Comparison of ENCODE assay signal across 9 cellular contexts in genomic region chr1:16375521-16376359, GRCh38. TPM values are rescaled to one million over a fixed set of nuclear protein-coding genes. Genes with fewer than 3 reads are reported as not detected.
DNase-seq lines count a peak whose midpoint lies in the region; ATAC-seq and TF ChIP-seq lines count a peak whose summit lies in the region.
"Had no signal": no experiment of that assay in that cellular context is flagged by ENCODE, and none has a peak within 500 bp of the region (broad histone marks: within the 10 kb centered on the region; RNA-seq: fewer than 3 reads in every experiment).

No MANE protein-coding gene starts in this region.

- H3K4me1 Mint-ChIP-seq in CD4-positive, CD25-positive, alpha-beta regulatory T cell = peaks cover 31 to 82% (median 61%) of the 10 kb centered on the region in 4 donors
- peaks cover 24% of the 10 kb centered on the region for H3K4me1 Mint-ChIP-seq in endothelial cell (ENCODE audit: unreplicated experiment)
- peaks cover 42 to 85% (median 78%) of the 10 kb centered on the region in 4 donors for H3K4me1 Mint-ChIP-seq in naive thymus-derived CD8-positive, alpha-beta T cell

- DNase-seq in CD4-positive, CD25-positive, alpha-beta regulatory T cell = no peak
- DNase-seq in RWPE2 (ENCODE audit: low spot score) (no peak), endothelial cell (ENCODE audit: low spot score) (no peak), germinal center (ENCODE audit: low spot score) (no peak), NCI-H128 (lab: John Stamatoyannopoulos, UW; ENCODE audit: unreplicated experiment) (no peak)
- DNase-seq in naive thymus-derived CD8-positive, alpha-beta T cell = no peak
- DNase-seq: DMS79 had no signal

- no peaks in the 10 kb centered on the region for H3K27me3 Mint-ChIP-seq in CD4-positive, CD25-positive, alpha-beta regulatory T cell
- H3K27me3 Mint-ChIP-seq in endothelial cell (ENCODE audit: unreplicated experiment) = peaks cover 6% of the 10 kb centered on the region
- H3K27me3 Mint-ChIP-seq in naive thymus-derived CD8-positive, alpha-beta T cell = no peaks in the 10 kb centered on the region

- POLR2A ChIA-PET in naive thymus-derived CD8-positive, alpha-beta T cell (lab: Charles Lee) = interaction anchor here (0.7 to 0.8 kb wide), 3 partner anchors 7 to 53 kb away, joined by 3 to 8 read pairs (median 3); partner anchors contain the start of gene SZRD1

- H3K9me3 ChIP-seq in CD4-positive, CD25-positive, alpha-beta regulatory T cell (ENCODE audit: control insufficient read depth in 2 of 2, low read length in 2 of 2) = no peaks in the 10 kb centered on the region
- no peaks in the 10 kb centered on the region for H3K9me3 ChIP-seq in RWPE2 (ENCODE audit: severe bottlenecking)

- no peak overlapping the region for H3K4me3 ChIP-seq in CD4-positive, CD25-positive, alpha-beta regulatory T cell (ENCODE audit: low read depth, low read length)
- H3K4me3 ChIP-seq in RWPE2 (ENCODE audit: severe bottlenecking) = no peak overlapping the region

- no peak for TF ChIP-seq CTCF in RWPE2 (IDR thresholded peaks at IDR 0.05; ENCODE audit: poor library complexity, severe bottlenecking)
- no peak for TF ChIP-seq CTCF in endothelial cell (IDR thresholded peaks at IDR 0.05; ENCODE audit: unreplicated experiment)

- peaks cover 57% of the 10 kb centered on the region for H3K4me1 ChIP-seq in CD4-positive, CD25-positive, alpha-beta regulatory T cell (ENCODE audit: control insufficient read depth, insufficient read depth, low read length, poor library complexity, severe bottlenecking)
- peaks cover 33% of the 10 kb centered on the region for H3K4me1 ChIP-seq in RWPE2 (ENCODE audit: insufficient read depth, poor library complexity, severe bottlenecking)

- peaks cover 18% of the 10 kb centered on the region for H3K36me3 Mint-ChIP-seq in CD4-positive, CD25-positive, alpha-beta regulatory T cell
- peaks cover 6% of the 10 kb centered on the region for H3K36me3 Mint-ChIP-seq in endothelial cell (ENCODE audit: low read depth, unreplicated experiment)
- peaks cover 0 to 38% (median 5%) of the 10 kb centered on the region in 3 donors for H3K36me3 Mint-ChIP-seq in naive thymus-derived CD8-positive, alpha-beta T cell

- H3K27ac ChIP-seq in CD4-positive, CD25-positive, alpha-beta regulatory T cell (ENCODE audit: insufficient read depth, low read length, poor library complexity, severe bottlenecking) = peak overlapping the region; percentile 10
- H3K27ac ChIP-seq in RWPE2 (ENCODE audit: poor library complexity, severe bottlenecking) = peak overlapping the region; percentile 72

- H3K27me3 ChIP-seq in CD4-positive, CD25-positive, alpha-beta regulatory T cell (ENCODE audit: control insufficient read depth, insufficient read depth, low read length) = no peaks in the 10 kb centered on the region
- no peaks in the 10 kb centered on the region for H3K27me3 ChIP-seq in RWPE2 (ENCODE audit: insufficient read depth, poor library complexity, severe bottlenecking)

- H3K9me3 Mint-ChIP-seq in CD4-positive, CD25-positive, alpha-beta regulatory T cell = peaks cover 0 to 1% (median 0%) of the 10 kb centered on the region in 7 donors
- H3K9me3 Mint-ChIP-seq in endothelial cell (ENCODE audit: unreplicated experiment) = no peaks in the 10 kb centered on the region
- H3K9me3 Mint-ChIP-seq in naive thymus-derived CD8-positive, alpha-beta T cell = no peaks in the 10 kb centered on the region

- no peak for ATAC-seq in CD4-positive, CD25-positive, alpha-beta regulatory T cell (ENCODE audit: low read depth in 2 of 2)
- ATAC-seq in RWPE2 (ENCODE audit: low read depth) = peak; percentile 26; the same call in 2 of the 3 replicates
- ATAC-seq in naive thymus-derived CD8-positive, alpha-beta T cell = no peak
- ATAC-seq in HG03442 (IDR thresholded peaks at IDR 0.05; ENCODE audit: unreplicated experiment) = no peak
- no peak for ATAC-seq in HG02678 (IDR thresholded peaks at IDR 0.05; ENCODE audit: unreplicated experiment)

- peaks cover 5% of the 10 kb centered on the region for H3K36me3 ChIP-seq in CD4-positive, CD25-positive, alpha-beta regulatory T cell (ENCODE audit: control insufficient read depth, insufficient read depth, low read length)
- peaks cover 10% of the 10 kb centered on the region; the same call in 1 of the 2 replicates for H3K36me3 ChIP-seq in RWPE2 (ENCODE audit: low read depth)

- H3K4me3 Mint-ChIP-seq in CD4-positive, CD25-positive, alpha-beta regulatory T cell = peak overlapping the region; percentile 33 to 84 (median 42)
- H3K4me3 Mint-ChIP-seq in endothelial cell (ENCODE audit: unreplicated experiment) = no peak overlapping the region
- peak overlapping the region in 6 of 10 donors; percentile 7 to 48 (median 39) for H3K4me3 Mint-ChIP-seq in naive thymus-derived CD8-positive, alpha-beta T cell

- peak overlapping the region in 2 of 3 donors; percentile 46 to 57 for H3K27ac Mint-ChIP-seq in CD4-positive, CD25-positive, alpha-beta regulatory T cell
- H3K27ac Mint-ChIP-seq in endothelial cell (ENCODE audit: unreplicated experiment) = peak overlapping the region; percentile 50
- peak overlapping the region in 8 of 10 donors; percentile 25 to 70 (median 44) for H3K27ac Mint-ChIP-seq in naive thymus-derived CD8-positive, alpha-beta T cell

RNA-seq across cellular contexts. Expression of gene SZRD1, which starts 8.7 kb away (rescaled TPM):
- total RNA-seq in CD4-positive, CD25-positive, alpha-beta regulatory T cell = 136 TPM
- polyA plus RNA-seq in CD4-positive, CD25-positive, alpha-beta regulatory T cell = 10 to 100 TPM; 36.9 to 54.5 (median 44.6) TPM
- 127 TPM for total RNA-seq in endothelial cell (ENCODE audit: unreplicated experiment)
- total RNA-seq in naive thymus-derived CD8-positive, alpha-beta T cell = 10 to 100 TPM; 90.0 to 93.6 TPM
- 10 to 100 TPM; 47.5 to 50.1 (median 49.7) TPM for polyA plus RNA-seq in naive thymus-derived CD8-positive, alpha-beta T cell

RNA-seq across cellular contexts. Expression of gene FBXO42, which starts 23.5 kb away (rescaled TPM):
- total RNA-seq in CD4-positive, CD25-positive, alpha-beta regulatory T cell = 22.0 TPM
- polyA plus RNA-seq in CD4-positive, CD25-positive, alpha-beta regulatory T cell = 10 to 100 TPM; 13.5 to 23.2 (median 21.5) TPM
- total RNA-seq in endothelial cell (ENCODE audit: unreplicated experiment) = 17.2 TPM
- 10 to 100 TPM; 24.3 to 27.4 TPM for total RNA-seq in naive thymus-derived CD8-positive, alpha-beta T cell
- polyA plus RNA-seq in naive thymus-derived CD8-positive, alpha-beta T cell = 10 to 100 TPM; 11.8 to 21.5 (median 15.5) TPM
